Comparison of ENCODE assay signal across 18 cellular contexts in the genomic region with DNA sequence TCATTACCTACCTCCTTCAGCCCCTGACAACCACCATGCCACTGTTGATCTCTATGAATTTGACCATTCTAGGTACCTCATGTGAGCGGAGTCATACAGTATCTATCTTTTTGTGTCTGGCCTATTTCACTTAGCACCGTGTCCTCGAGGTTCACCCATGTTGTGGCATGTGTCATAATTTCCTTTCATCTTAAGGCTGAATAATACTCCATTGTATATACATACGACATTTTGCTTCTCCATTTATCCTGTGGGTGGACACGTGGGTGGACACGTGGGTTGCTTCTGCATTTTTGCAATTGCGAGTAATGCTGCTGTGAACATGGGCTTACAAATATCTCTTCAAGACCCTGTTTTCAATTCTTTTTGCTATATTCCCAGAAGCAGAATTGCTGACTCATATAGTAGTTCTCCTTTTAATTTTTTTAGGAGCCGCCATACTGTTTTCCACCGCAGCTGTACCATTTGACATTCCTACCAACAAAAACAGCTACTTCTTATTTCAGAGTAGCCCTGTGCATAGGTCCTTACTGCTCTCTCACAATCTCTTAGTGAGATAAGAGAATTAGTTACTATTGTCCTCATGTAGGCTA.
A peak's percentile ranks its signal among the peaks of the same experiment; 100 is the strongest.
DNase-seq lines count a peak whose midpoint lies in the region; ATAC-seq, FAIRE-seq and TF ChIP-seq lines count a peak whose summit lies in the region.
"Had no signal": no experiment of that assay in that cellular context is flagged by ENCODE, and none has a peak within 500 bp of the region (broad histone marks: within the 10 kb centered on the region; RNA-seq: fewer than 3 reads in every experiment).

No MANE protein-coding gene starts in this region.

- H3K27ac ChIP-seq in K562 (ENCODE audit: extremely low read depth, low read depth, low read length) (no peak overlapping the region), heart right ventricle (no peak overlapping the region)
- H3K27ac ChIP-seq: PC-9, SK-N-MC had no signal

- 15% methylated on average over 9 of the region's 9 CpGs for WGBS in K562 (ENCODE audit: insufficient coverage, low coverage, missing lambda C conversion rate)
- WGBS in heart right ventricle, 2 donors = 89 to 95% methylated on average over 9 of the region's 9 CpGs

- H3K4me1 ChIP-seq in K562 (replicated peaks in 1 of 2; ENCODE audit: control insufficient read depth in 2 of 2, insufficient read depth in 2 of 2, low read length in 2 of 2) = no peaks in the 10 kb centered on the region; a peak in 1 of 5 replicates
- peaks cover 0 to 18% (median 11%) of the 10 kb centered on the region in 9 donors for H3K4me1 ChIP-seq in heart right ventricle
- H3K4me1 ChIP-seq: BE2C had no signal

- ATAC-seq in K562 = no peak
- ATAC-seq in GM19328 (IDR thresholded peaks at IDR 0.05; ENCODE audit: unreplicated experiment) = no peak
- ATAC-seq in heart right ventricle = no peak
- ATAC-seq: HCT116 had no signal

- TF ChIP-seq EP300 in K562 (IDR thresholded peaks at IDR 0.05; ENCODE audit: low read length) = no peak

- no peaks in the 10 kb centered on the region for H3K9me3 ChIP-seq in K562 (replicated peaks; ENCODE audit: control insufficient read depth, insufficient read depth, low read depth, low read length)
- peaks cover 0 to 3% (median 0%) of the 10 kb centered on the region in 11 donors for H3K9me3 ChIP-seq in heart right ventricle
- H3K9me3 ChIP-seq: BE2C had no signal

- no peak for TF ChIP-seq RAD21 in K562 (CRISPR knock-in tag; conservative IDR thresholded peaks at IDR 0.05 in 1 of 2, IDR thresholded peaks at IDR 0.05 in 1 of 2)

- H3K9me1 ChIP-seq in K562 (ENCODE audit: control insufficient read depth, insufficient read depth, low read length) = no peaks in the 10 kb centered on the region

- POLR2A ChIA-PET in K562 (lab: Yijun Ruan, JAX) = no interaction called here

- CTCF ChIA-PET in K562 (lab: Yijun Ruan, JAX; ENCODE audit: low intra/inter-chr PET ratio) = no interaction called here

- BruUV-seq in K562 (replicated peaks; lab: Mats Ljungman, UMichigan) = no TSS peak

- no peak for TF ChIP-seq POLR2A in K562 (conservative IDR thresholded peaks at IDR 0.05)

- no peaks in the 10 kb centered on the region for H3K79me2 ChIP-seq in K562 (ENCODE audit: control insufficient read depth, insufficient read depth, low read length)

- no peak overlapping the region for H3K4me2 ChIP-seq in K562 (ENCODE audit: insufficient read depth, low read length)
- H3K4me2 ChIP-seq: PC-9 had no signal

- DNase-seq in stimulated activated CD4-positive, alpha-beta T cell treated with anti-CD3 and anti-CD28 coated beads, Interleukin-2, amount 100 ng/mL, for 4 hours (ENCODE audit: low read depth) = peak; percentile 16
- DNase-seq in stimulated activated CD4-positive, alpha-beta T cell treated with anti-CD3 and anti-CD28 coated beads, Interleukin-2, amount 100 ng/mL, for 48 hours = no peak
- DNase-seq in KBM-7 = peak; percentile 10
- DNase-seq in K562 (ENCODE audit: extremely low read depth in 1 of 4, low spot score in 3 of 4) = no peak
- no peak for DNase-seq in NCI-H69 (lab: John Stamatoyannopoulos, UW)
- DNase-seq in heart right ventricle = no peak
- DNase-seq: BE2C; CD8-positive, alpha-beta memory T cell; DMS 273 treated with DMSO at 0.1 percent for 48 hours; EL; NCI-H1092 treated with DMSO at 0.1 percent for 48 hours; NCI-H1694 treated with DMSO at 0.1 percent for 48 hours; NCI-H446; NCI-H748 treated with DMSO at 0.1 percent for 48 hours; PC-9 had no signal

- no peaks in the 10 kb centered on the region for H3K36me3 ChIP-seq in K562 (ENCODE audit: control insufficient read depth, insufficient read depth, low read length)
- H3K36me3 ChIP-seq in heart right ventricle = peaks cover 0 to 15% (median 0%) of the 10 kb centered on the region in 9 donors

- no peak overlapping the region for H3K9ac ChIP-seq in K562 (ENCODE audit: insufficient read depth in 1 of 2, low read depth in 2 of 2, low read length in 2 of 2)

- no peaks in the 10 kb centered on the region for H4K20me1 ChIP-seq in K562 (replicated peaks; ENCODE audit: control insufficient read depth, insufficient read depth, low read length)

- no peak for FAIRE-seq in K562 (lab: Jason Lieb, UNC)

- in situ Hi-C loops in KBM-7 (cut with MboI; ENCODE audit: low pct_unique_long_range_greater_than_20kb, low sequenced_read_pairs) = no loop called here
- in situ Hi-C loops in K562 (cut with MboI) = no loop called here

- TF ChIP-seq CTCF in K562 (IDR thresholded peaks at IDR 0.05 in 2 of 3, conservative IDR thresholded peaks at IDR 0.05 in 1 of 3; ENCODE audit: insufficient read depth in 2 of 3, low read depth in 1 of 3, low read length in 3 of 3) (no peak), heart right ventricle (IDR thresholded peaks at IDR 0.05) (no peak)

- H3K27me3 ChIP-seq in K562 (ENCODE audit: control insufficient read depth in 2 of 2, insufficient read depth in 2 of 2, low read length in 2 of 2) = peaks cover 16 to 48% of the 10 kb centered on the region in 2 experiments; a peak in 4 of 5 replicates
- H3K27me3 ChIP-seq in heart right ventricle = no peaks in the 10 kb centered on the region
- H3K27me3 ChIP-seq: BE2C had no signal

- no peak overlapping the region for H3K4me3 ChIP-seq in K562
- no peak overlapping the region for H3K4me3 ChIP-seq in heart right ventricle
- H3K4me3 ChIP-seq: PC-9, SK-N-MC had no signal

- H2AFZ ChIP-seq in K562 (ENCODE audit: low read depth, low read length) = no peak overlapping the region; the same call in 1 of the 2 replicates
- H2AFZ ChIP-seq: PC-9 had no signal

- intact Hi-C loops in K562 (cut with micrococcal nuclease) (no loop called here), heart right ventricle (cut with DNase I) (no loop called here)

TF ChIP-seq in K562, 482 proteins besides CTCF, POLR2A, EP300 and RAD21 (continues in another document):
- TF ChIP-seq CBX8 (IDR thresholded peaks at IDR 0.05; ENCODE audit: borderline replicate concordance, extremely low read depth, low read depth, low read length, poor library complexity, severe bottlenecking) = no peak
- TF ChIP-seq, protein P1, sequence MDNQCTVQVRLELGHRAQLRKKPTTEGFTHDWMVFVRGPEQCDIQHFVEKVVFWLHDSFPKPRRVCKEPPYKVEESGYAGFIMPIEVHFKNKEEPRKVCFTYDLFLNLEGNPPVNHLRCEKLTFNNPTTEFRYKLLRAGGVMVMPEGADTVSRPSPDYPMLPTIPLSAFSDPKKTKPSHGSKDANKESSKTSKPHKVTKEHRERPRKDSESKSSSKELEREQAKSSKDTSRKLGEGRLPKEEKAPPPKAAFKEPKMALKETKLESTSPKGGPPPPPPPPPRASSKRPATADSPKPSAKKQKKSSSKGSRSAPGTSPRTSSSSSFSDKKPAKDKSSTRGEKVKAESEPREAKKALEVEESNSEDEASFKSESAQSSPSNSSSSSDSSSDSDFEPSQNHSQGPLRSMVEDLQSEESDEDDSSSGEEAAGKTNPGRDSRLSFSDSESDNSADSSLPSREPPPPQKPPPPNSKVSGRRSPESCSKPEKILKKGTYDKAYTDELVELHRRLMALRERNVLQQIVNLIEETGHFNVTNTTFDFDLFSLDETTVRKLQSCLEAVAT (IDR thresholded peaks at IDR 0.05) = no peak
- no peak for TF ChIP-seq RBM15 (IDR thresholded peaks at IDR 0.05; ENCODE audit: insufficient read depth, low read length)
- TF ChIP-seq TCF3 (CRISPR knock-in tag; IDR thresholded peaks at IDR 0.05) = no peak
- TF ChIP-seq KAT7 (CRISPR knock-in tag; IDR thresholded peaks at IDR 0.05; ENCODE audit: borderline replicate concordance) = no peak
- no peak for TF ChIP-seq YY1 (IDR thresholded peaks at IDR 0.05; ENCODE audit: borderline replicate concordance in 1 of 3, control insufficient read depth in 1 of 3, extremely low read depth in 1 of 3, insufficient read depth in 3 of 3, insufficient read length in 1 of 3, insufficient replicate concordance in 2 of 3, low read depth in 1 of 3, low read length in 2 of 3)
- no peak for TF ChIP-seq HNRNPLL (IDR thresholded peaks at IDR 0.05; ENCODE audit: low read depth, low read length, poor library complexity, severe bottlenecking)
- 0 out of 2 replicates have a peak, but pooled peaks have one; percentile 14 for TF ChIP-seq RAD51 (IDR thresholded peaks at IDR 0.05; ENCODE audit: borderline replicate concordance, low read depth)
- no peak for TF ChIP-seq ZNF134 (CRISPR knock-in tag; conservative IDR thresholded peaks at IDR 0.05)
- peak; percentile 82 for TF ChIP-seq C11orf30 (IDR thresholded peaks at IDR 0.05; ENCODE audit: low read depth)
- TF ChIP-seq POLR3A (IDR thresholded peaks at IDR 0.05; ENCODE audit: borderline replicate concordance, extremely low read depth, insufficient read depth, insufficient read length) = no peak
- TF ChIP-seq ZNF174 (CRISPR knock-in tag; IDR thresholded peaks at IDR 0.05) = no peak
- TF ChIP-seq ZFP36 (IDR thresholded peaks at IDR 0.05; ENCODE audit: low read depth, low read length, partially characterized antibody) = no peak
- TF ChIP-seq PTBP1 (IDR thresholded peaks at IDR 0.05; ENCODE audit: low read depth, low read length) = no peak
- TF ChIP-seq ZNF121 (CRISPR knock-in tag; conservative IDR thresholded peaks at IDR 0.05) = no peak

Comparison
In these comparisons a context has a peak if more than half of its experiments do, and no peak if none do; other contexts are left out.
1. DNase-seq: peak in stimulated activated CD4-positive, alpha-beta T cell treated with anti-CD3 and anti-CD28 coated beads, Interleukin-2, amount 100 ng/mL, for 4 hours (single experiment) and KBM-7 (single experiment); none in stimulated activated CD4-positive, alpha-beta T cell treated with anti-CD3 and anti-CD28 coated beads, Interleukin-2, amount 100 ng/mL, for 48 hours (0 of 2), K562 (0 of 4), NCI-H69 (single experiment) and heart right ventricle (0 of 2).